In the genomic region with DNA sequence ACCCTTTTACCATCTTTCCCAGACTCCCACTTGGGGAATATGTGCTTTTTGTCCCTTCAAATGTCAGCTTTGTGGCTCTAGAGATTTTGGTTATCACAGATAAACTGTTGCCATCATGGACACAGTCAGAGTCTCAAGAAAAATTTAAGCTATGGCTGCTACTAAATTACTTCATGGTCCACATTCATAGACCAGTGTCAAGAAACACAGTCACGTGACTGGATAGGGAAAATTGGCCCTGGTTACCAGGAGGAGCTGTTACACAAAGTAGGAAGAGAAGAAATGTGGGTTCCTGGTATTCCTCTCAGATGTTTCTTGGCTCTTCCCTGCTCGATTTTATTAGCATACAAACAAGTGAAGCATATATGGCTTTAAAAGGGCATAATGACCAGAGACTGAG, we compare ENCODE assay signal across 3 cellular contexts.
TF ChIP-seq lines count a peak whose summit lies in the region.

No MANE protein-coding gene starts in this region.

TF ChIP-seq in HepG2, 621 proteins besides CTCF, POLR2A, EP300 and RAD21:
- TF ChIP-seq RAD51 (IDR thresholded peaks at IDR 0.05; ENCODE audit: borderline replicate concordance) (peak; percentile 65), ZNF572 (CRISPR knock-in tag; IDR thresholded peaks at IDR 0.05) (no peak)

TF ChIP-seq in GM12878, 131 proteins besides CTCF, POLR2A, EP300 and RAD21:
- peak; percentile 50; the same call in 1 of the 2 replicates for TF ChIP-seq RAD51 (IDR thresholded peaks at IDR 0.05)
- TF ChIP-seq NR2C2 (IDR thresholded peaks at IDR 0.05; ENCODE audit: borderline replicate concordance, control insufficient read depth, insufficient read length, low read depth), result no peak

TF ChIP-seq in K562, 482 proteins besides CTCF, POLR2A, EP300 and RAD21:
- TF ChIP-seq, protein P1, sequence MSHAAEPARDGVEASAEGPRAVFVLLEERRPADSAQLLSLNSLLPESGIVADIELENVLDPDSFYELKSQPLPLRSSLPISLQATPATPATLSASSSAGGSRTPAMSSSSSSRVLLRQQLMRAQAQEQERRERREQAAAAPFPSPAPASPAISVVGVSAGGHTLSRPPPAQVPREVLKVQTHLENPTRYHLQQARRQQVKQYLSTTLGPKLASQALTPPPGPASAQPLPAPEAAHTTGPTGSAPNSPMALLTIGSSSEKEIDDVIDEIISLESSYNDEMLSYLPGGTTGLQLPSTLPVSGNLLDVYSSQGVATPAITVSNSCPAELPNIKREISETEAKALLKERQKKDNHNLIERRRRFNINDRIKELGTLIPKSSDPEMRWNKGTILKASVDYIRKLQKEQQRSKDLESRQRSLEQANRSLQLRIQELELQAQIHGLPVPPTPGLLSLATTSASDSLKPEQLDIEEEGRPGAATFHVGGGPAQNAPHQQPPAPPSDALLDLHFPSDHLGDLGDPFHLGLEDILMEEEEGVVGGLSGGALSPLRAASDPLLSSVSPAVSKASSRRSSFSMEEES (CRISPR knock-in tag; IDR thresholded peaks at IDR 0.05), result peak; percentile 79
- TF ChIP-seq ARID2 (IDR thresholded peaks at IDR 0.05), result no peak
